ENCODE assay signal across 8 cellular contexts in the genomic region with DNA sequence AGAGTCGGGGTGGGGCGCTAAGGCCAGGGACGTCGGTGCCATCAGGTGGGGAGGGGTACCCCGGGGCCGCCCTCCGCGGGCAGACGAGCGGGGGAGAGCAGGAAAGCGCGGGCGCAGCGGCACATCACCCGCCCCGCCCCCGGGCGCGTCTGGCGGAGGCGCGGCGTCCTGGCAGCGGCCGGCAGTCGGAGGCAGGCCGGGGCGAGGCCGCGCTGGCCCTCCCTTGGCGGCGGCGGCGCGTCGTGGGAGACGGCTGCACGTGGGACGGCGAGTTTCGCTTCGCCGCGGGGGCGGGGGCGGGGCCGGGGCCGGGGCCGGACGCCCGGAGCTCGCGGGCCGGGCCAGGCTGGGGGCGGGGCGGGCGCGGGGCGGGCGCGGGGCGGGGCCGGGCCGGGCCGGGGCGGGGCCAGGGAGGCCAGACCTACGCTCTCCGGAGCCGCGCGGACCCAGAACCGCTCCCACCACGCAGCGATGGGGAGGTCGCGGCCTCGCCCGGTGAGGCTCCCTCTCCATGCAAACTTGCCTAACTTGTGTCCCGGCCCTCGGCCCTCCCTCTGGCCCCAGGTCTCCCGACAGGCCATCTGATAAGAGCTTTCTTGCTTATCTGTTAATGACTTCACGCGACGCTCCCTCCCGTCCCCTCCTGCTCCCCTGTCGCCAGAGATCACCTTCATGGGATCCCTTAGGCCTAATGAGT. TPM values are rescaled to one million over a fixed set of nuclear protein-coding genes. Genes with fewer than 3 reads are reported as not detected.
A peak's percentile ranks its signal among the peaks of the same experiment; 100 is the strongest.
DNase-seq lines count a peak whose midpoint lies in the region; ATAC-seq and TF ChIP-seq lines count a peak whose summit lies in the region.

No MANE protein-coding gene starts in this region.

- intact Hi-C loops in CD8-positive, alpha-beta T cell (cut with DNase I, micrococcal nuclease), result loop anchor here (1.0 to 10.0 kb wide), 5 partner anchors 12 to 64 kb away; a partner anchor contains a TSS
- intact Hi-C loops in left colon (cut with DNase I, micrococcal nuclease), result no loop called here

- POLR2A ChIA-PET in CD8-positive, alpha-beta T cell (lab: Charles Lee), result interaction anchor here (0.5 to 1.3 kb wide), 3 partner anchors 11 to 53 kb away, joined by 3 to 5 read pairs (median 4); a partner anchor contains a TSS

- H3K36me3 Mint-ChIP-seq in CD8-positive, alpha-beta T cell, result peaks cover 16% of the 10 kb centered on the region
- H3K36me3 Mint-ChIP-seq in chondrocyte (ENCODE audit: low read depth), result peaks cover 2% of the 10 kb centered on the region

- H3K27me3 Mint-ChIP-seq in CD8-positive, alpha-beta T cell (ENCODE audit: low read depth), result no peaks in the 10 kb centered on the region
- H3K27me3 Mint-ChIP-seq in chondrocyte (ENCODE audit: low read depth), result no peaks in the 10 kb centered on the region

- ATAC-seq in CD8-positive, alpha-beta T cell, result peak; percentile 77
- ATAC-seq in GM21423 (IDR thresholded peaks at IDR 0.05; ENCODE audit: unreplicated experiment) (peak; percentile 63), left colon (peak; percentile 80)

- peaks cover 21% of the 10 kb centered on the region for H3K4me1 ChIP-seq in CD8-positive, alpha-beta T cell (ENCODE audit: insufficient read depth, low read length)

- CTCF ChIA-PET in CD8-positive, alpha-beta T cell (lab: Charles Lee), result interaction anchor here (0.6 to 4.0 kb wide), 10 partner anchors 10 to 207 kb away, joined by 3 to 32 read pairs (median 4); no protein-coding TSS in a partner anchor

- H3K9me3 Mint-ChIP-seq in CD8-positive, alpha-beta T cell, result no peaks in the 10 kb centered on the region
- H3K9me3 Mint-ChIP-seq in chondrocyte (ENCODE audit: low read depth), result no peaks in the 10 kb centered on the region

- no peaks in the 10 kb centered on the region for H3K9me3 ChIP-seq in CD8-positive, alpha-beta T cell (ENCODE audit: low read length)

- no peak overlapping the region for H3K27ac ChIP-seq in CD8-positive, alpha-beta T cell (ENCODE audit: low read depth, low read length)

- H3K36me3 ChIP-seq in CD8-positive, alpha-beta T cell (ENCODE audit: insufficient read depth, low read length), result no peaks in the 10 kb centered on the region

- no peaks in the 10 kb centered on the region for H3K27me3 ChIP-seq in CD8-positive, alpha-beta T cell (ENCODE audit: insufficient read depth, low read length)

- H3K27ac Mint-ChIP-seq in CD8-positive, alpha-beta T cell, result no peak overlapping the region
- peak overlapping the region; percentile 59 for H3K27ac Mint-ChIP-seq in chondrocyte (ENCODE audit: unreplicated experiment)

- DNase-seq in CD8-positive, alpha-beta T cell, result peak in 6 of 7 experiments; percentile 38 to 76 (median 48)
- peak; percentile 78 for DNase-seq in LoVo (ENCODE audit: low spot score)
- peak; percentile 22 for DNase-seq in activated CD4-positive, CD25-positive, alpha-beta regulatory T cell treated with anti-CD3 and anti-CD28 coated beads, Interleukin-2, amount 50 U/mL, for 16 hours (ENCODE audit: low read depth, low spot score)
- DNase-seq in chondrocyte (ENCODE audit: low spot score), result no peak
- DNase-seq in left colon, result peak; percentile 73 to 83
- peak; percentile 25 for DNase-seq in stimulated activated CD4-positive, alpha-beta T cell treated with anti-CD3 and anti-CD28 coated beads, Interleukin-1b, Interleukin-23, amount 100 ng/mL, for 48 hours
- DNase-seq in NCI-H2107 treated with DMSO at 0.1 percent for 48 hours (lab: John Stamatoyannopoulos, UW; ENCODE audit: unreplicated experiment), result no peak

- TF ChIP-seq CTCF in CD8-positive, alpha-beta T cell (IDR thresholded peaks at IDR 0.05), result no peak
- TF ChIP-seq CTCF in chondrocyte (IDR thresholded peaks at IDR 0.05), result no peak

- H3K4me1 Mint-ChIP-seq in CD8-positive, alpha-beta T cell (ENCODE audit: low read depth), result peaks cover 55% of the 10 kb centered on the region
- peaks cover 25% of the 10 kb centered on the region for H3K4me1 Mint-ChIP-seq in chondrocyte (ENCODE audit: low read depth)

- peak overlapping the region; percentile 54 for H3K4me3 ChIP-seq in CD8-positive, alpha-beta T cell (ENCODE audit: low read depth, low read length)

- H3K4me3 Mint-ChIP-seq in CD8-positive, alpha-beta T cell, result peak overlapping the region; percentile 85
- H3K4me3 Mint-ChIP-seq in chondrocyte (ENCODE audit: unreplicated experiment), result peak overlapping the region; percentile 82

RNA-seq across cellular contexts. Expression of a gene that starts 12.5 kb away (rescaled TPM):
- 10 to 100 TPM; 39.5 to 40.1 TPM for total RNA-seq in CD8-positive, alpha-beta T cell
- total RNA-seq in chondrocyte, result 10.0 to 24.8 TPM (median 11.0 TPM) in 3 replicates
- 100 to 1,000 TPM; 106 to 108 TPM for total RNA-seq in left colon

RNA-seq across cellular contexts. Expression of a gene that starts 53.5 kb away (rescaled TPM):
- 10 to 100 TPM; 44.8 to 46.5 TPM for total RNA-seq in CD8-positive, alpha-beta T cell
- total RNA-seq in chondrocyte (21.9 to 26.9 TPM (median 26.0 TPM) in 3 replicates), left colon (10 to 100 TPM; 85.6 to 93.5 TPM)

Comparison
In these comparisons a context has a peak if more than half of its experiments do, and no peak if none do; other contexts are left out.
1. DNase-seq: peak in CD8-positive, alpha-beta T cell (6 of 7), LoVo (single experiment), activated CD4-positive, CD25-positive, alpha-beta regulatory T cell treated with anti-CD3 and anti-CD28 coated beads, Interleukin-2, amount 50 U/mL, for 16 hours (single experiment), left colon (2 of 2) and stimulated activated CD4-positive, alpha-beta T cell treated with anti-CD3 and anti-CD28 coated beads, Interleukin-1b, Interleukin-23, amount 100 ng/mL, for 48 hours (single experiment); none in chondrocyte (single experiment) and NCI-H2107 treated with DMSO at 0.1 percent for 48 hours (single experiment).
2. intact Hi-C loops: an anchor here in CD8-positive, alpha-beta T cell (1.0 to 10.0 kb wide); none called in left colon.
3. Peak in every context shown above with its lines, with median percentiles within 50 percentile points of each other: ATAC-seq.